ENCODE assay signal across 8 cellular contexts in the genomic region with DNA sequence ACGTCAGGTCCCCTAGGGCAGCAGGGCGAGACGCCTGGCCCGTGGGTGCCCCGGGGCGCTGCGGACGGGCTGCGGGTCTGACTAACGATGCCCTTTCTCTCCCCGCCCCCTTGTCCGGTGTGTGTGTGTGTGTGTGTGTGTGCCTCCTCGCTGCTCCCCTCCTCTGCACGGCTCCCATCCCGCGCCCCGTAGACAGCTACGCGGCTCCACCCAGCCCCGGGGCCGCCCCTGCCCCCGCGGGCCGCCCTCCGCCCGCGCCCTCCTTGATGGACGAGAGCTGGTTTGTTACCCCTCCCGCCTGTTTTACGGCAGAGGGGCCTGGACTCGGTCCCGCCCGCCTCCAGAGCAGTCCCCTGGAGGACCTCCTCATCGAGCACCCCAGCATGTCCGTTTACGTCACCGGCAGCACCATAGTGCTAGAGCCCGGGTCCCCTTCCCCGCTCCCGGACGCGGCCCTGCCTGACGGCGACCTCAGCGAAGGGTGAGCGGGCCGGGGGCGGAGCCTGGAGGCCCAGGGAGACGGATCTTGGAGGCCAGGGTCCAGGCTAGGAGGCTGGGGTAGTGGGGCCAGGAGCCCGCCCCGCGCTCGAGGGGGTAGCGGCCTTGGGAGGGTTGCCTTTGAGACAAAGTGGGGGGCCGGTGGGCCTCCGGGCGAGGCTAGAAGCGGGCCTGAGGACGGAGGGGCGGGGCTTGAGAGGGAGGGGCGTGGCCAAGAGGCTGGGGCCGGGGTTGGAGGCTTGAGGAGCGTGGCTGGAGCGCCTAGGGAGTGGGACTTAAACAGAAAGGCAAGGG. TPM values are rescaled to one million over a fixed set of nuclear protein-coding genes. Genes with fewer than 3 reads are reported as not detected.
DNase-seq lines count a peak whose midpoint lies in the region; ATAC-seq and TF ChIP-seq lines count a peak whose summit lies in the region.

No MANE protein-coding gene starts in this region.

- H3K27me3 ChIP-seq in Panc1 (ENCODE audit: control insufficient read depth, insufficient read depth, low read length), result no peaks in the 10 kb centered on the region

- H3K27me3 Mint-ChIP-seq in activated T-helper 1 cell treated with anti-CD3 and anti-CD28 coated beads, Interleukin-12 subunit alpha, Interleukin-12 subunit beta, Interleukin-2, Interleukin-4 antibody, amounts not matched to agents 30 ng/mL and 10 ng/mL and 1 ng/mL, durations not matched to agents 14 hours and 24 hours and 36 hours (ENCODE audit: insufficient read depth), result peaks cover 8% of the 10 kb centered on the region
- H3K27me3 Mint-ChIP-seq in natural killer cell treated with Interleukin-12 subunit alpha and Interleukin-12 subunit beta and Interleukin-15 and Interleukin-18, amount 100 ng/mL, for 72 hours, result no peaks in the 10 kb centered on the region

- H3K4me1 Mint-ChIP-seq in activated T-helper 1 cell treated with anti-CD3 and anti-CD28 coated beads, Interleukin-12 subunit alpha, Interleukin-12 subunit beta, Interleukin-2, Interleukin-4 antibody, amounts not matched to agents 30 ng/mL and 10 ng/mL and 1 ng/mL, durations not matched to agents 14 hours and 24 hours and 36 hours (ENCODE audit: low read depth), result peaks cover 46% of the 10 kb centered on the region
- peaks cover 27 to 37% of the 10 kb centered on the region in 2 donors for H3K4me1 Mint-ChIP-seq in natural killer cell treated with Interleukin-12 subunit alpha and Interleukin-12 subunit beta and Interleukin-15 and Interleukin-18, amount 100 ng/mL, for 72 hours (ENCODE audit: low read depth in 2 of 2)

- peaks cover 2% of the 10 kb centered on the region; the same call in 1 of the 2 replicates for H3K36me3 ChIP-seq in Panc1 (ENCODE audit: control insufficient read depth, insufficient read depth, low read length)

- intact Hi-C loops in Panc1 (cut with micrococcal nuclease; ENCODE audit: unreplicated experiment), result loop anchor here (2.0 to 10.0 kb wide), 2 partner anchors 144 to 170 kb away; no protein-coding TSS in a partner anchor
- intact Hi-C loops in activated T-helper 1 cell treated with anti-CD3 and anti-CD28 coated beads, Interleukin-12 subunit alpha, Interleukin-12 subunit beta, Interleukin-2, Interleukin-4 antibody, amounts not matched to agents 30 ng/mL and 10 ng/mL and 1 ng/mL, durations not matched to agents 14 hours and 24 hours and 36 hours (cut with micrococcal nuclease), result loop anchor here (1.0 to 10.0 kb wide), 12 partner anchors 10 to 952 kb away; a partner anchor contains a TSS

- peak overlapping the region; percentile 84 for H3K27ac Mint-ChIP-seq in activated T-helper 1 cell treated with anti-CD3 and anti-CD28 coated beads, Interleukin-12 subunit alpha, Interleukin-12 subunit beta, Interleukin-2, Interleukin-4 antibody, amounts not matched to agents 30 ng/mL and 10 ng/mL and 1 ng/mL, durations not matched to agents 14 hours and 24 hours and 36 hours
- peak overlapping the region; percentile 60 to 68 for H3K27ac Mint-ChIP-seq in natural killer cell treated with Interleukin-12 subunit alpha and Interleukin-12 subunit beta and Interleukin-15 and Interleukin-18, amount 100 ng/mL, for 72 hours

- H3K9me3 Mint-ChIP-seq in activated T-helper 1 cell treated with anti-CD3 and anti-CD28 coated beads, Interleukin-12 subunit alpha, Interleukin-12 subunit beta, Interleukin-2, Interleukin-4 antibody, amounts not matched to agents 30 ng/mL and 10 ng/mL and 1 ng/mL, durations not matched to agents 14 hours and 24 hours and 36 hours, result no peaks in the 10 kb centered on the region
- no peaks in the 10 kb centered on the region for H3K9me3 Mint-ChIP-seq in natural killer cell treated with Interleukin-12 subunit alpha and Interleukin-12 subunit beta and Interleukin-15 and Interleukin-18, amount 100 ng/mL, for 72 hours

- BruUV-seq in Panc1 (replicated peaks; lab: Mats Ljungman, UMichigan), result no TSS peak

- POLR2A ChIA-PET in Panc1 (lab: Charles Lee), result interaction anchor here (0.7 kb wide), 3 partner anchors 13 to 154 kb away, joined by 3 to 4 read pairs (median 3); a partner anchor contains a TSS

- DNase-seq in CMK (ENCODE audit: low read depth) (peak; percentile 60), HPDE6-E6E7 (ENCODE audit: extremely low spot score) (peak; percentile 94), Panc1 (ENCODE audit: low read depth, low spot score) (no peak), fibroblast of gingiva (ENCODE audit: low read depth) (peak; percentile 86)
- peak; percentile 73 for DNase-seq in activated T-helper 1 cell treated with anti-CD3 and anti-CD28 coated beads, Interleukin-12 subunit alpha, Interleukin-12 subunit beta, Interleukin-2, Interleukin-4 antibody, amounts not matched to agents 30 ng/mL and 10 ng/mL and 1 ng/mL, durations not matched to agents 14 hours and 24 hours and 36 hours (ENCODE audit: low spot score)
- DNase-seq in natural killer cell treated with Interleukin-12 subunit alpha and Interleukin-12 subunit beta and Interleukin-15 and Interleukin-18, amount 100 ng/mL, for 72 hours (ENCODE audit: low spot score), result peak; percentile 85
- peak; percentile 82 for DNase-seq in stimulated activated naive CD4-positive, alpha-beta T cell treated with Interleukin-2 at 50 U/mL for 16 hours (lab: John Stamatoyannopoulos, UW)

- H3K36me3 Mint-ChIP-seq in activated T-helper 1 cell treated with anti-CD3 and anti-CD28 coated beads, Interleukin-12 subunit alpha, Interleukin-12 subunit beta, Interleukin-2, Interleukin-4 antibody, amounts not matched to agents 30 ng/mL and 10 ng/mL and 1 ng/mL, durations not matched to agents 14 hours and 24 hours and 36 hours (ENCODE audit: low read depth), result peaks cover 7% of the 10 kb centered on the region
- peaks cover 8% of the 10 kb centered on the region for H3K36me3 Mint-ChIP-seq in natural killer cell treated with Interleukin-12 subunit alpha and Interleukin-12 subunit beta and Interleukin-15 and Interleukin-18, amount 100 ng/mL, for 72 hours

- TF ChIP-seq CTCF in Panc1 (IDR thresholded peaks at IDR 0.05), result no peak

- peak overlapping the region; percentile 90 for H3K27ac ChIP-seq in Panc1 (ENCODE audit: low read length)

- in situ Hi-C loops in Panc1 (cut with HindIII; ENCODE audit: low pct_unique_long_range_greater_than_20kb, low sequenced_read_pairs), result no loop called here

- H3K4me3 Mint-ChIP-seq in activated T-helper 1 cell treated with anti-CD3 and anti-CD28 coated beads, Interleukin-12 subunit alpha, Interleukin-12 subunit beta, Interleukin-2, Interleukin-4 antibody, amounts not matched to agents 30 ng/mL and 10 ng/mL and 1 ng/mL, durations not matched to agents 14 hours and 24 hours and 36 hours, result peak overlapping the region; percentile 85
- peak overlapping the region; percentile 91 for H3K4me3 Mint-ChIP-seq in natural killer cell treated with Interleukin-12 subunit alpha and Interleukin-12 subunit beta and Interleukin-15 and Interleukin-18, amount 100 ng/mL, for 72 hours

- CTCF ChIA-PET in Panc1 (lab: Charles Lee), result interaction anchor here (0.7 kb wide), 2 partner anchors 110 to 959 kb away, joined by 3 read pairs; no protein-coding TSS in a partner anchor

- H3K9me3 ChIP-seq in Panc1 (ENCODE audit: control insufficient read depth, insufficient read depth, low read depth, low read length), result no peaks in the 10 kb centered on the region

- peak overlapping the region; percentile 77 to 79 for H3K4me3 ChIP-seq in Panc1 (ENCODE audit: low read depth in 2 of 2, low read length in 2 of 2)

- H3K4me1 ChIP-seq in Panc1 (ENCODE audit: control insufficient read depth, insufficient read depth, low read length), result peaks cover 13% of the 10 kb centered on the region

- ATAC-seq in GM19452 (IDR thresholded peaks at IDR 0.05; ENCODE audit: unreplicated experiment) (peak; percentile 50), Panc1 (peak; percentile 86)
- ATAC-seq in natural killer cell treated with Interleukin-12 subunit alpha and Interleukin-12 subunit beta and Interleukin-15 and Interleukin-18, amount 100 ng/mL, for 72 hours, result peak; percentile 79 to 86

RNA-seq across cellular contexts. Expression of a gene that starts 5.1 kb away (rescaled TPM):
- 20.6 TPM for total RNA-seq in Panc1 (2021; ENCODE audit: unreplicated experiment)
- polyA plus RNA-seq in Panc1 (2012; ENCODE audit: insufficient read length), result 21.1 TPM
- 3.2 and 3.5 TPM in 2 replicates for total RNA-seq in activated T-helper 1 cell treated with anti-CD3 and anti-CD28 coated beads, Interleukin-12 subunit alpha, Interleukin-12 subunit beta, Interleukin-2, Interleukin-4 antibody, amounts not matched to agents 30 ng/mL and 10 ng/mL and 1 ng/mL, durations not matched to agents 14 hours and 24 hours and 36 hours
- 1 to 10 TPM; 3.0 to 4.3 TPM for total RNA-seq in natural killer cell treated with Interleukin-12 subunit alpha and Interleukin-12 subunit beta and Interleukin-15 and Interleukin-18, amount 100 ng/mL, for 72 hours

RNA-seq across cellular contexts. Expression of a gene that starts 32.3 kb away (rescaled TPM):
- total RNA-seq in Panc1 (2021; ENCODE audit: unreplicated experiment), result 22.9 TPM
- polyA plus RNA-seq in Panc1 (2012; ENCODE audit: insufficient read length), result 19.2 TPM
- 24.8 and 25.9 TPM in 2 replicates for total RNA-seq in activated T-helper 1 cell treated with anti-CD3 and anti-CD28 coated beads, Interleukin-12 subunit alpha, Interleukin-12 subunit beta, Interleukin-2, Interleukin-4 antibody, amounts not matched to agents 30 ng/mL and 10 ng/mL and 1 ng/mL, durations not matched to agents 14 hours and 24 hours and 36 hours
- total RNA-seq in natural killer cell treated with Interleukin-12 subunit alpha and Interleukin-12 subunit beta and Interleukin-15 and Interleukin-18, amount 100 ng/mL, for 72 hours, result 10 to 100 TPM; 20.1 to 20.6 TPM
